8 cellular contexts compared by ENCODE assay signal in the genomic region with DNA sequence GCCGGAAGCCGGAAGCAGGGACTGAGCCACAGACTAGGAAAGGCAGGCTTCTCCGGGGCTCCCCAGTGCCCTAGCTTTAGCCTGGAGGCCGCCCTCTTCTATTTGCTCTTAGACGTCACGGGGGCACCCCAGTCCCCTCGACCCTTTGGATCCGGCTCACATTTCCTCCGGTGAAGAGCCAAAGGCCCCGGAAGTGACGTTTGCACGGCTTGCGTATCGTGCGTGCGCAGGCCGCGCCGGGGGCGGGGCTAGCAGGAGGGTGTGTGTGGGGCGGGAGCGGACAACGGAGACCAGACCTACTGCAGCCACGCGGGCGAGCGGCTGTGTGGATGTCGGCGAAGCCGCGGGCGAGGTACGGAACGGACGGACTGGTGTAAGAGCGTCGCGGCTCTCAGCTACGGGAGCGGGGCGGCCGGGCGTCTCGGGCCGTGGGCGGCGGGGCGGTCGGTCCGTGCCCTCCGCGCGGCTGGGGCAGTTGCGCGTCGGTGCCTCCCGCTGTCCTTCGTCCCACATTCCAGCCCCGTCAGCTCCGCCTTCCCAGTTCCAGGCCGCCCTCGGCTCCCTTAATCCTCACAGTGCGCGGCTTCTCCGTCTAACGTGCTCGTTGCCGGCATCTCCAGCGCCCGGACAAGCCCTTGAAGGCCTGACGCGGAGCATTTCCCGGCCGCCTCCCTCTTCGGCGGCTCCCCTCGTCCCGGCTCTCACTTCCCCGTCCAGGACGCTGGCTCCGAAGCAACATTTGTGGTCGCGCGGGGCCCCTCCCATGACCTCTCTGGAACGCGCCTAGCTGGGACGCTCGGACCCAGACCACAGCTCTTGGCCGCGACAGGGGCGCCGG. TPM values are rescaled to one million over a fixed set of nuclear protein-coding genes. Genes with fewer than 3 reads are reported as not detected.
A peak's percentile ranks its signal among the peaks of the same experiment; 100 is the strongest.
DNase-seq lines count a peak whose midpoint lies in the region; ATAC-seq and TF ChIP-seq lines count a peak whose summit lies in the region.

No MANE protein-coding gene starts in this region.

- TF ChIP-seq CTCF in prostate gland (IDR thresholded peaks at IDR 0.05), result no peak

- ATAC-seq in HG02884 (IDR thresholded peaks at IDR 0.05; ENCODE audit: unreplicated experiment) (peak; percentile 86), left ventricle myocardium superior (peak; percentile 98)

- intact Hi-C loops in left ventricle myocardium superior (cut with micrococcal nuclease), result no loop called here
- intact Hi-C loops in prostate gland (cut with DNase I), result loop anchor here (10.0 kb wide), 3 partner anchors 90 to 190 kb away; a partner anchor contains a TSS

- H3K36me3 ChIP-seq in prostate gland (no peaks in the 10 kb centered on the region), urinary bladder (ENCODE audit: insufficient read depth) (no peaks in the 10 kb centered on the region)

- peak overlapping the region; percentile 88 to 92 for H3K4me3 ChIP-seq in prostate gland
- peak overlapping the region; percentile 67 for H3K4me3 ChIP-seq in urinary bladder (ENCODE audit: low read depth, low read length)

- under 1% methylated on average over 83 of the region's 92 CpGs for WGBS in prostate gland
- WGBS in urinary bladder, result under 1% methylated on average over 92 of the region's 92 CpGs

- no peaks in the 10 kb centered on the region for H3K9me3 ChIP-seq in prostate gland

- TF ChIP-seq POLR2A in GM15510 (IDR thresholded peaks at IDR 0.05; ENCODE audit: borderline replicate concordance, extremely low read depth, insufficient read length), result peak; percentile 96
- TF ChIP-seq POLR2A in prostate gland (IDR thresholded peaks at IDR 0.05), result peak; percentile 99

- H3K27ac ChIP-seq in prostate gland (peak overlapping the region; percentile 97 to 98), urinary bladder (ENCODE audit: low read depth) (peak overlapping the region; percentile 93)

- H3K4me1 ChIP-seq in prostate gland (replicated peaks) (no peaks in the 10 kb centered on the region), urinary bladder (ENCODE audit: insufficient read depth) (no peaks in the 10 kb centered on the region)

- no peaks in the 10 kb centered on the region for H3K27me3 ChIP-seq in prostate gland (replicated peaks; ENCODE audit: insufficient read depth)

- DNase-seq in NCI-H146 treated with DMSO at 0.1 percent for 48 hours (lab: John Stamatoyannopoulos, UW; ENCODE audit: unreplicated experiment) (peak; percentile 88), T-helper 1 cell (peak; percentile 94 to 97 (median 97)), amygdala (lab: John Stamatoyannopoulos, UW) (peak; percentile 72 to 99 (median 96)), left ventricle myocardium superior (peak; percentile 99), prostate gland (ENCODE audit: low spot score) (peak; percentile 97)

RNA-seq across cellular contexts. Expression of a gene that starts 25.8 kb away (rescaled TPM):
- total RNA-seq in left ventricle myocardium superior, result 8.0 TPM
- 10 to 100 TPM; 17.7 to 61.0 TPM for total RNA-seq in prostate gland
- total RNA-seq in urinary bladder, result 18.5 TPM
- polyA plus RNA-seq in urinary bladder, result 19.1 TPM

Comparison
In these comparisons a context has a peak if more than half of its experiments do, and no peak if none do; other contexts are left out.
1. Peak in every context shown above with its lines: DNase-seq, ATAC-seq, H3K4me3 ChIP-seq and H3K27ac ChIP-seq.